1 cellular context compared by ENCODE assay signal in the genomic region with DNA sequence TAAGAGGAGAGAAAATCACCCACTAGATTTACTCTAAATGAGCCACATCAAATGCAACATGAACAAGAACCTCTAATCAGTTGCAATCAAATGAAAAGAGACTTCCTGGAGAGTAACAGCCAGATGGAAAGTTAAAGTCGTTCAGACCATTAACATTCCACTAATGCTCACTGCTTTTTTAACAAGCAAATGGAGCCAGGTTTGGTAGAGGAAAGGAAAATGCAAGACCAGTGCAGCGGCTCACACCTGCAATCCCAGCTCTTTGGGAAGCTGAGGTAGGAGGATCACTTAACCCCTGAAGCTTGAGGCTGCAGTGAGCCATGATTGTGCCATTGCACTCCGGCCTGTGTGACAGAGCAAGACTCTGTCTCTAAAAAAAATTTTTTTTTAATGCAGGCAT.
TF ChIP-seq lines count a peak whose summit lies in the region.

No MANE protein-coding gene starts in this region.

TF ChIP-seq in SK-N-SH, 30 proteins besides CTCF, POLR2A, EP300 and RAD21 (continued from another document):
- TF ChIP-seq, protein P1, sequence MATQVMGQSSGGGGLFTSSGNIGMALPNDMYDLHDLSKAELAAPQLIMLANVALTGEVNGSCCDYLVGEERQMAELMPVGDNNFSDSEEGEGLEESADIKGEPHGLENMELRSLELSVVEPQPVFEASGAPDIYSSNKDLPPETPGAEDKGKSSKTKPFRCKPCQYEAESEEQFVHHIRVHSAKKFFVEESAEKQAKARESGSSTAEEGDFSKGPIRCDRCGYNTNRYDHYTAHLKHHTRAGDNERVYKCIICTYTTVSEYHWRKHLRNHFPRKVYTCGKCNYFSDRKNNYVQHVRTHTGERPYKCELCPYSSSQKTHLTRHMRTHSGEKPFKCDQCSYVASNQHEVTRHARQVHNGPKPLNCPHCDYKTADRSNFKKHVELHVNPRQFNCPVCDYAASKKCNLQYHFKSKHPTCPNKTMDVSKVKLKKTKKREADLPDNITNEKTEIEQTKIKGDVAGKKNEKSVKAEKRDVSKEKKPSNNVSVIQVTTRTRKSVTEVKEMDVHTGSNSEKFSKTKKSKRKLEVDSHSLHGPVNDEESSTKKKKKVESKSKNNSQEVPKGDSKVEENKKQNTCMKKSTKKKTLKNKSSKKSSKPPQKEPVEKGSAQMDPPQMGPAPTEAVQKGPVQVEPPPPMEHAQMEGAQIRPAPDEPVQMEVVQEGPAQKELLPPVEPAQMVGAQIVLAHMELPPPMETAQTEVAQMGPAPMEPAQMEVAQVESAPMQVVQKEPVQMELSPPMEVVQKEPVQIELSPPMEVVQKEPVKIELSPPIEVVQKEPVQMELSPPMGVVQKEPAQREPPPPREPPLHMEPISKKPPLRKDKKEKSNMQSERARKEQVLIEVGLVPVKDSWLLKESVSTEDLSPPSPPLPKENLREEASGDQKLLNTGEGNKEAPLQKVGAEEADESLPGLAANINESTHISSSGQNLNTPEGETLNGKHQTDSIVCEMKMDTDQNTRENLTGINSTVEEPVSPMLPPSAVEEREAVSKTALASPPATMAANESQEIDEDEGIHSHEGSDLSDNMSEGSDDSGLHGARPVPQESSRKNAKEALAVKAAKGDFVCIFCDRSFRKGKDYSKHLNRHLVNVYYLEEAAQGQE (IDR thresholded peaks at IDR 0.05; ENCODE audit: low read depth, low read length): no peak
- TF ChIP-seq GABPA (IDR thresholded peaks at IDR 0.05; ENCODE audit: low read depth): no peak
- TF ChIP-seq TCF12 (IDR thresholded peaks at IDR 0.05): no peak
- no peak for TF ChIP-seq RFX5 (IDR thresholded peaks at IDR 0.05; ENCODE audit: low read length)
- no peak for TF ChIP-seq TEAD4 (IDR thresholded peaks at IDR 0.05; ENCODE audit: borderline replicate concordance, insufficient read depth)
- TF ChIP-seq RCOR1 (IDR thresholded peaks at IDR 0.05; ENCODE audit: low read length): no peak
- TF ChIP-seq CHD2 (IDR thresholded peaks at IDR 0.05; ENCODE audit: low read length, partially characterized antibody): no peak
- no peak for TF ChIP-seq NFIC (IDR thresholded peaks at IDR 0.05; ENCODE audit: borderline replicate concordance)
- TF ChIP-seq SIN3A (IDR thresholded peaks at IDR 0.05; ENCODE audit: borderline replicate concordance, low read depth, low read length): no peak
- TF ChIP-seq NRF1 (IDR thresholded peaks at IDR 0.05; ENCODE audit: low read depth, low read length): no peak
- TF ChIP-seq ELF1 (IDR thresholded peaks at IDR 0.05): no peak
- TF ChIP-seq FOXM1 (IDR thresholded peaks at IDR 0.05; ENCODE audit: low read depth): no peak
